In the genomic region with DNA sequence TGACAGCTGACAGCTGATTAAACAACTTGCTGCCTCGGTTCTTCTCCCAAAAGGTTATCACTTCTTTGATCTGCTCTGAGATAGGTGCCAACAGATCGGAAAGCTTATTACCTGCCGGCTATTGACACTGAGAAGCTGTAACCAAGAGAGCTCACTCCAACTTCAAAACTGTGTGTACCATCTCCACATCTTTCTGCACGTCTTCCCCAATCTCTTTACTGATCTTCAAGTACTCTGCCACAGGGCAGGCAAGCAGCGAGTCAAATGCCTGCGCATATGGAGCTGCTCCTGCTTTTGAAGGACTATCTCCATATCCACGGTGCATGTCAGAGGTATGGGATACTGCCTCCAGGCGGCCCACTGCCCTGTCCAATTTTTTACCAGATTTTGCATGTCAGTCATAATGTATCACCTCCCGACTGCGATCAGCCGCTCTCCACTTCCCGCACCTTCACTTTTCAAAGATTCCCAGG, we compare ENCODE assay signal across 8 cellular contexts. TPM values are rescaled to one million over a fixed set of nuclear protein-coding genes. Genes with fewer than 3 reads are reported as not detected.
DNase-seq lines count a peak whose midpoint lies in the region; ATAC-seq and TF ChIP-seq lines count a peak whose summit lies in the region.

No MANE protein-coding gene starts in this region.

- H3K36me3 ChIP-seq in BE2C: no peaks in the 10 kb centered on the region
- peaks cover 7% of the 10 kb centered on the region; the same call in 1 of the 2 replicates for H3K36me3 ChIP-seq in GM23338 (ENCODE audit: insufficient read depth)
- H3K36me3 ChIP-seq in WERI-Rb-1: no peaks in the 10 kb centered on the region
- peaks cover 10% of the 10 kb centered on the region for H3K36me3 ChIP-seq in iPS-18a (ENCODE audit: control insufficient read depth, low read depth, low read length)
- H3K36me3 ChIP-seq in thymus (ENCODE audit: control insufficient read depth, insufficient read depth): no peaks in the 10 kb centered on the region

- H4K20me1 ChIP-seq in GM23338 (replicated peaks; ENCODE audit: insufficient read depth): no peaks in the 10 kb centered on the region

- H3K27me3 Mint-ChIP-seq in GM23338 (ENCODE audit: insufficient read depth, low read depth, poor library complexity): peaks cover 11% of the 10 kb centered on the region

- H3K36me3 Mint-ChIP-seq in GM23338 (ENCODE audit: low read depth): peaks cover 33% of the 10 kb centered on the region

- H3K9me3 ChIP-seq in BE2C (no peaks in the 10 kb centered on the region), WERI-Rb-1 (ENCODE audit: severe bottlenecking) (peaks cover 12% of the 10 kb centered on the region), iPS-18a (ENCODE audit: control insufficient read depth, low read depth, low read length) (no peaks in the 10 kb centered on the region), thymus (ENCODE audit: control insufficient read depth) (no peaks in the 10 kb centered on the region)

- H3K27ac ChIP-seq in GM23338 (ENCODE audit: low read depth) (no peak overlapping the region), WERI-Rb-1 (no peak overlapping the region), iPS-18a (ENCODE audit: low read length) (no peak overlapping the region), thymus (ENCODE audit: low read depth) (no peak overlapping the region)

- ATAC-seq in GM23338: peak; percentile 21
- no peak for ATAC-seq in HG02981 (IDR thresholded peaks at IDR 0.05; ENCODE audit: unreplicated experiment)

- no peak overlapping the region for H3K27ac Mint-ChIP-seq in GM23338

- no peaks in the 10 kb centered on the region for H3K79me2 ChIP-seq in GM23338 (replicated peaks; ENCODE audit: insufficient read depth)

- DNase-seq in BE2C: no peak
- DNase-seq in GM23338 (ENCODE audit: low spot score): peak; percentile 1
- no peak for DNase-seq in WERI-Rb-1
- DNase-seq in KBM-7: no peak
- DNase-seq in NCI-H1105 (lab: John Stamatoyannopoulos, UW): no peak

- peak overlapping the region; percentile 94 for H2AFZ ChIP-seq in GM23338

- H3F3A ChIP-seq in GM23338 (replicated peaks; ENCODE audit: low read depth): no peaks in the 10 kb centered on the region

- H3K4me1 Mint-ChIP-seq in GM23338: peaks cover 10% of the 10 kb centered on the region

- peaks cover 3% of the 10 kb centered on the region; the same call in 1 of the 2 replicates for H3K9me2 ChIP-seq in GM23338 (ENCODE audit: insufficient read depth)

- H3K4me3 ChIP-seq in BE2C (ENCODE audit: low read depth, low read length): peak overlapping the region; percentile 66
- peak overlapping the region; percentile 75 for H3K4me3 ChIP-seq in GM23338
- H3K4me3 ChIP-seq in WERI-Rb-1 (ENCODE audit: low read depth, low read length): peak overlapping the region; percentile 64
- H3K4me3 ChIP-seq in iPS-18a (ENCODE audit: low read length): peak overlapping the region; percentile 70
- H3K4me3 ChIP-seq in thymus (ENCODE audit: low read length): peak overlapping the region; percentile 91

- no peak overlapping the region for H3K9ac ChIP-seq in iPS-18a (ENCODE audit: low read length)

- WGBS in thymus: 62% methylated on average over 12 of the region's 12 CpGs

- peaks cover 27% of the 10 kb centered on the region for H3K9me3 Mint-ChIP-seq in GM23338

- H3K27me3 ChIP-seq in BE2C (no peaks in the 10 kb centered on the region), GM23338 (ENCODE audit: insufficient read depth) (no peaks in the 10 kb centered on the region), WERI-Rb-1 (ENCODE audit: insufficient read depth, low read depth, severe bottlenecking) (no peaks in the 10 kb centered on the region), iPS-18a (ENCODE audit: control insufficient read depth, insufficient read depth, low read length) (no peaks in the 10 kb centered on the region), thymus (ENCODE audit: control insufficient read depth, insufficient read depth) (no peaks in the 10 kb centered on the region)

- H3K4me3 Mint-ChIP-seq in GM23338: peak overlapping the region; percentile 84

- no peaks in the 10 kb centered on the region for H3K4me1 ChIP-seq in BE2C
- no peaks in the 10 kb centered on the region; the same call in 1 of the 2 replicates for H3K4me1 ChIP-seq in GM23338 (ENCODE audit: insufficient read depth)
- peaks cover 5% of the 10 kb centered on the region for H3K4me1 ChIP-seq in iPS-18a (ENCODE audit: control insufficient read depth, low read depth, low read length)
- H3K4me1 ChIP-seq in thymus (ENCODE audit: control insufficient read depth, insufficient read depth, low read length): peaks cover 7% of the 10 kb centered on the region

- TF ChIP-seq CTCF in BE2C (IDR thresholded peaks at IDR 0.05; ENCODE audit: low read depth, low read length): no peak
- no peak for TF ChIP-seq CTCF in GM23338 (conservative IDR thresholded peaks at IDR 0.05; ENCODE audit: low read depth in 2 of 2)
- no peak for TF ChIP-seq CTCF in WERI-Rb-1 (IDR thresholded peaks at IDR 0.05; ENCODE audit: low read depth, low read length)

- H3K4me2 ChIP-seq in GM23338: peak overlapping the region; percentile 89

- in situ Hi-C loops in KBM-7 (cut with MboI; ENCODE audit: low pct_unique_long_range_greater_than_20kb, low sequenced_read_pairs): no loop called here

TF ChIP-seq in GM23338, 12 proteins besides CTCF, POLR2A, EP300 and RAD21 (continues in another document):
- TF ChIP-seq STAT1 (IDR thresholded peaks at IDR 0.05; ENCODE audit: unreplicated experiment) (no peak), JUNB (IDR thresholded peaks at IDR 0.05; ENCODE audit: unreplicated experiment) (no peak), POLR2AphosphoS5 (IDR thresholded peaks at IDR 0.05; ENCODE audit: low read depth) (no peak), CREB1 (CRISPR knock-in tag; IDR thresholded peaks at IDR 0.05; ENCODE audit: low read depth) (no peak), ZNF331 (CRISPR knock-in tag; IDR thresholded peaks at IDR 0.05; ENCODE audit: low read depth) (no peak)

RNA-seq across cellular contexts. Expression of a gene that starts 0.4 kb away (rescaled TPM):
- 2.7 TPM for polyA plus RNA-seq in BE2C (2012; ENCODE audit: insufficient read depth, insufficient read length, low read depth)
- 7.8 and 11.7 TPM in 2 replicates for total RNA-seq in GM23338 (2014; rRNA removed; shearing (Covaris generic))
- polyA plus RNA-seq in GM23338 (2016; fragmentation: Nextera tagmentation; extraction: Ambion mirVana) (5.3 and 5.7 TPM in 2 replicates), thymus (3.3 TPM)

RNA-seq across cellular contexts. Expression of a gene that starts 31.5 kb away (rescaled TPM):
- polyA plus RNA-seq in BE2C (2012; ENCODE audit: insufficient read depth, insufficient read length, low read depth): 9.9 TPM
- total RNA-seq in GM23338 (2014; rRNA removed; shearing (Covaris generic)): 11.3 and 13.8 TPM in 2 replicates
- polyA plus RNA-seq in GM23338 (2016; fragmentation: Nextera tagmentation; extraction: Ambion mirVana): 5.4 and 6.7 TPM in 2 replicates
- 3.2 TPM for polyA plus RNA-seq in thymus

RNA-seq across cellular contexts. Expression of a gene that starts 42.8 kb away (rescaled TPM):
- 39.7 TPM for polyA plus RNA-seq in BE2C (2012; ENCODE audit: insufficient read depth, insufficient read length, low read depth)
- 15.8 and 24.6 TPM in 2 replicates for total RNA-seq in GM23338 (2014; rRNA removed; shearing (Covaris generic))
- polyA plus RNA-seq in GM23338 (2016; fragmentation: Nextera tagmentation; extraction: Ambion mirVana) (26.1 and 26.7 TPM in 2 replicates), thymus (88.7 TPM)
